Comparison of ENCODE assay signal across 22 cellular contexts in genomic region chr2:151791545-151791944, GRCh38. TPM values are rescaled to one million over a fixed set of nuclear protein-coding genes. Genes with fewer than 3 reads are reported as not detected.
DNase-seq lines count a peak whose midpoint lies in the region; ATAC-seq, FAIRE-seq and TF ChIP-seq lines count a peak whose summit lies in the region.
"Had no signal": no experiment of that assay in that cellular context is flagged by ENCODE, and none has a peak within 500 bp of the region (broad histone marks: within the 10 kb centered on the region; RNA-seq: fewer than 3 reads in every experiment).

No MANE protein-coding gene starts in this region.

- WGBS in HepG2 (ENCODE audit: low lambda C conversion rate), result 98% methylated on average over 3 of the region's 3 CpGs
- WGBS in right lobe of liver (ENCODE audit: insufficient coverage, low coverage, low lambda C conversion rate, missing lambda C conversion rate), result 98% methylated on average over 3 of the region's 3 CpGs
- WGBS in H1 (ENCODE audit: extremely low coverage in 1 of 2, insufficient coverage in 1 of 2, insufficient read length in 1 of 2, insufficient replicate concordance in 2 of 2, low coverage in 1 of 2, low lambda C conversion rate in 2 of 2, missing lambda C conversion rate in 1 of 2), 2 experiments, result 93% methylated on average over 3 of the region's 3 CpGs; no CpG with 5 or more reads in 1 of the 2 experiments

- no peak overlapping the region for H3K18ac ChIP-seq in H1 (ENCODE audit: extremely low read depth, low read length)

- BruUV-seq in HepG2 (replicated peaks; lab: Mats Ljungman, UMichigan), result no TSS peak

- no peak overlapping the region for H2AK5ac ChIP-seq in H1 (ENCODE audit: low read depth, low read length)

- CTCF ChIA-PET in HepG2 (lab: Yijun Ruan, JAX; ENCODE audit: low intra/inter-chr PET ratio, low total read pairs) (no interaction called here), H1 (lab: Charles Lee; ENCODE audit: partially characterized antibody) (interaction anchor here (1.1 to 1.7 kb wide), 4 partner anchors 15 to 234 kb away, joined by 3 to 5 read pairs (median 4); no protein-coding TSS in a partner anchor)

- DNase-seq in HepG2 (ENCODE audit: low spot score) (no peak), right lobe of liver (no peak), H1 (ENCODE audit: low read depth in 1 of 2, low spot score in 2 of 2) (no peak), endothelial cell (ENCODE audit: low spot score) (no peak)
- DNase-seq: AML-193; Caco-2; Calu3; CD4-positive, alpha-beta T cell; CD8-positive, alpha-beta T cell; DMS79 treated with DMSO at 0.1 percent for 48 hours; GF-D8 had no signal

- H3K9ac ChIP-seq in HepG2 (ENCODE audit: insufficient read depth, low read depth, low read length), result no peak overlapping the region
- no peak overlapping the region for H3K9ac ChIP-seq in H1 (replicated peaks in 1 of 4; ENCODE audit: extremely low read depth in 1 of 4, low read depth in 3 of 4, low read length in 3 of 4)
- H3K9ac ChIP-seq: BLaER1 treated with 17β-estradiol and CSF1 and Interleukin-3, amounts not matched to agents 10 nM and 100 nM had no signal

- no peak overlapping the region for H2BK120ac ChIP-seq in H1 (replicated peaks; ENCODE audit: low read depth, low read length)

- ATAC-seq in HepG2 (no peak), right lobe of liver (no peak), GM21390 (IDR thresholded peaks at IDR 0.05; ENCODE audit: unreplicated experiment) (no peak)
- ATAC-seq: A549; CD8-positive, alpha-beta T cell had no signal

- FAIRE-seq in HepG2 (lab: Jason Lieb, UNC) (no peak), H1 (lab: Jason Lieb, UNC) (no peak)
- FAIRE-seq: A549, D721Med, G401.6, GM12891, GM19239 had no signal

- no peak overlapping the region for H2BK5ac ChIP-seq in H1 (ENCODE audit: low read depth, low read length)

- H4K20me1 ChIP-seq in HepG2 (ENCODE audit: insufficient read depth, low read length), result no peaks in the 10 kb centered on the region; the same call in 1 of the 2 replicates
- peaks cover 0 to under 1% of the 10 kb centered on the region in 2 experiments for H4K20me1 ChIP-seq in H1 (replicated peaks in 1 of 2; ENCODE audit: control insufficient read depth in 1 of 2, insufficient read depth in 2 of 2, low read length in 2 of 2)
- H4K20me1 ChIP-seq: BLaER1 treated with 17β-estradiol and CSF1 and Interleukin-3, amounts not matched to agents 10 nM and 100 nM had no signal

- no peaks in the 10 kb centered on the region for H3K27me3 Mint-ChIP-seq in endothelial cell (ENCODE audit: unreplicated experiment)
- H3K27me3 Mint-ChIP-seq: B cell; CD4-positive, alpha-beta T cell had no signal

- no peaks in the 10 kb centered on the region for H3K9me3 Mint-ChIP-seq in endothelial cell (ENCODE audit: unreplicated experiment)
- H3K9me3 Mint-ChIP-seq: CD4-positive, alpha-beta T cell; CD8-positive, alpha-beta T cell had no signal

- no peak overlapping the region for H4K5ac ChIP-seq in H1 (ENCODE audit: insufficient read length, low read depth, low read length)

- no peak for TF ChIP-seq CTCF in HepG2 (CRISPR knock-in tag; IDR thresholded peaks at IDR 0.05)
- TF ChIP-seq CTCF in right lobe of liver (IDR thresholded peaks at IDR 0.05), result no peak
- no peak for TF ChIP-seq CTCF in H1 (IDR thresholded peaks at IDR 0.05; ENCODE audit: control extremely low read depth in 1 of 3, insufficient read depth in 1 of 3, low read depth in 1 of 3, low read length in 3 of 3)
- no peak for TF ChIP-seq CTCF in endothelial cell (IDR thresholded peaks at IDR 0.05; ENCODE audit: unreplicated experiment)

- H3K4me3 ChIP-seq in HepG2 (replicated peaks in 1 of 3; ENCODE audit: insufficient read depth in 1 of 3, low read depth in 2 of 3, low read length in 3 of 3) (no peak overlapping the region), right lobe of liver (no peak overlapping the region), H1 (ENCODE audit: extremely low read depth in 1 of 4, insufficient read depth in 2 of 4, low read depth in 3 of 4, low read length in 4 of 4) (no peak overlapping the region)
- H3K4me3 ChIP-seq: A549; BLaER1 treated with 17β-estradiol and CSF1 and Interleukin-3, amounts not matched to agents 10 nM and 100 nM had no signal

- no peak overlapping the region for H3K27ac Mint-ChIP-seq in endothelial cell (ENCODE audit: unreplicated experiment)
- H3K27ac Mint-ChIP-seq: B cell; CD4-positive, alpha-beta T cell; CD8-positive, alpha-beta T cell had no signal

- no peak overlapping the region for H2BK20ac ChIP-seq in H1 (ENCODE audit: low read length)

- in situ Hi-C loops in HepG2 (cut with HindIII; ENCODE audit: extremely low pct_ligation_motif_present, low pct_unique_long_range_greater_than_20kb), result no loop called here

- no peak for TF ChIP-seq POLR2A in HepG2 (IDR thresholded peaks at IDR 0.05; ENCODE audit: insufficient read depth in 1 of 2, low read depth in 2 of 2, low read length in 2 of 2)
- TF ChIP-seq POLR2A in right lobe of liver (IDR thresholded peaks at IDR 0.05), result no peak
- TF ChIP-seq POLR2A in H1 (IDR thresholded peaks at IDR 0.05; ENCODE audit: control extremely low read depth in 1 of 2, low read depth in 2 of 2, low read length in 2 of 2), result no peak

- no peak overlapping the region for H3K4ac ChIP-seq in H1 (replicated peaks; ENCODE audit: insufficient read length, low read depth, low read length)

- no peak overlapping the region for H3K23ac ChIP-seq in H1 (ENCODE audit: insufficient read length)

- no peaks in the 10 kb centered on the region for H3K27me3 ChIP-seq in HepG2 (ENCODE audit: control insufficient read depth in 1 of 2, insufficient read depth in 2 of 2, low read length in 2 of 2)
- H3K27me3 ChIP-seq in right lobe of liver, result no peaks in the 10 kb centered on the region
- H3K27me3 ChIP-seq in H1 (replicated peaks in 1 of 4; ENCODE audit: control insufficient read depth in 3 of 4, extremely low read depth in 1 of 4, insufficient read depth in 3 of 4, low read length in 3 of 4), result no peaks in the 10 kb centered on the region
- H3K27me3 ChIP-seq: BLaER1 treated with 17β-estradiol and CSF1 and Interleukin-3, amounts not matched to agents 10 nM and 100 nM had no signal

- H3K79me2 ChIP-seq in HepG2 (ENCODE audit: insufficient read depth, low read length) (no peaks in the 10 kb centered on the region), H1 (ENCODE audit: control insufficient read depth in 1 of 2, insufficient read depth in 2 of 2, low read length in 2 of 2) (no peaks in the 10 kb centered on the region)

- H3K4me1 ChIP-seq in HepG2 (ENCODE audit: insufficient read depth, low read length), result no peaks in the 10 kb centered on the region
- no peaks in the 10 kb centered on the region for H3K4me1 ChIP-seq in right lobe of liver
- no peaks in the 10 kb centered on the region for H3K4me1 ChIP-seq in H1 (replicated peaks in 1 of 4; ENCODE audit: control insufficient read depth in 3 of 4, insufficient read depth in 4 of 4, low read length in 3 of 4)
- H3K4me1 ChIP-seq: A549; BLaER1 treated with 17β-estradiol and CSF1 and Interleukin-3, amounts not matched to agents 10 nM and 100 nM; Caco-2 had no signal

- no peak overlapping the region for H2BK15ac ChIP-seq in H1 (ENCODE audit: low read length)

- H3K4me2 ChIP-seq in HepG2 (ENCODE audit: low read depth, low read length) (no peak overlapping the region), H1 (ENCODE audit: insufficient read depth in 1 of 2, low read depth in 2 of 2, low read length in 2 of 2) (no peak overlapping the region)
- H3K4me2 ChIP-seq: A549; BLaER1 treated with 17β-estradiol and CSF1 and Interleukin-3, amounts not matched to agents 10 nM and 100 nM had no signal

- no peak overlapping the region for H2BK12ac ChIP-seq in H1 (ENCODE audit: low read depth, low read length)

- no peaks in the 10 kb centered on the region for H3K9me3 ChIP-seq in HepG2 (ENCODE audit: low read length)
- no peaks in the 10 kb centered on the region for H3K9me3 ChIP-seq in right lobe of liver
- 0 out of 4 replicates have a peak, but pooled peaks cover 0 to 2% of the 10 kb centered on the region in 2 experiments for H3K9me3 ChIP-seq in H1 (ENCODE audit: insufficient read depth in 2 of 2, low read depth in 1 of 2, low read length in 1 of 2)
- H3K9me3 ChIP-seq: A549, Caco-2 had no signal

- H3K36me3 ChIP-seq in HepG2 (replicated peaks in 1 of 2; ENCODE audit: control insufficient read depth in 1 of 2, insufficient read depth in 2 of 2, low read length in 2 of 2) (peaks cover 2 to 3% of the 10 kb centered on the region in 2 experiments; a peak in 3 of 5 replicates), right lobe of liver (no peaks in the 10 kb centered on the region), H1 (ENCODE audit: control insufficient read depth in 2 of 4, insufficient read depth in 4 of 4, low read length in 3 of 4) (peaks cover 0 to 7% (median 0%) of the 10 kb centered on the region in 4 experiments; a peak in 1 of 8 replicates)

- H3K4me3 Mint-ChIP-seq in endothelial cell (ENCODE audit: unreplicated experiment), result no peak overlapping the region
- H3K4me3 Mint-ChIP-seq: B cell; CD4-positive, alpha-beta T cell; CD8-positive, alpha-beta T cell had no signal

- POLR2A ChIA-PET in HepG2 (lab: Yijun Ruan, JAX), result no interaction called here
- POLR2A ChIA-PET in H1 (lab: Charles Lee; ENCODE audit: partially characterized antibody), result interaction anchor here (0.8 to 1.3 kb wide), 2 partner anchors 17 to 32 kb away, joined by 3 to 4 read pairs; no protein-coding TSS in a partner anchor

- H3K56ac ChIP-seq in H1 (replicated peaks; ENCODE audit: insufficient read length, low read depth, low read length), result no peak overlapping the region

- no peak overlapping the region for H4K8ac ChIP-seq in H1 (ENCODE audit: extremely low read depth, insufficient read depth, low read length)

- no peaks in the 10 kb centered on the region; the same call in 1 of the 2 replicates for H3K79me1 ChIP-seq in H1 (ENCODE audit: low read depth, low read length)

- no peak overlapping the region for H4K91ac ChIP-seq in H1 (replicated peaks; ENCODE audit: insufficient read length, low read length)

- TF ChIP-seq EP300 in HepG2 (IDR thresholded peaks at IDR 0.05; ENCODE audit: low read depth in 2 of 2, low read length in 2 of 2) (no peak), HepG2 (CRISPR knock-in tag; IDR thresholded peaks at IDR 0.05; ENCODE audit: borderline replicate concordance) (no peak), H1 (IDR thresholded peaks at IDR 0.05; ENCODE audit: borderline replicate concordance in 1 of 2, low read depth in 2 of 2, low read length in 2 of 2) (no peak)

- H3K4me1 Mint-ChIP-seq in endothelial cell (ENCODE audit: unreplicated experiment), result peaks cover 3% of the 10 kb centered on the region

- no peak overlapping the region for H3K27ac ChIP-seq in HepG2 (ENCODE audit: extremely low read length, insufficient read depth, low read length)
- H3K27ac ChIP-seq in right lobe of liver, result no peak overlapping the region
- H3K27ac ChIP-seq in H1 (ENCODE audit: low read depth, low read length), result no peak overlapping the region
- H3K27ac ChIP-seq: 22Rv1; A549; BLaER1 treated with 17β-estradiol and CSF1 and Interleukin-3, amounts not matched to agents 10 nM and 100 nM; C4-2B had no signal

- H3K36me3 Mint-ChIP-seq in endothelial cell (ENCODE audit: low read depth, unreplicated experiment), result no peaks in the 10 kb centered on the region

- TF ChIP-seq RAD21 in HepG2 (CRISPR knock-in tag; IDR thresholded peaks at IDR 0.05), result no peak
- no peak for TF ChIP-seq RAD21 in H1 (IDR thresholded peaks at IDR 0.05 in 1 of 2, conservative IDR thresholded peaks at IDR 0.05 in 1 of 2; ENCODE audit: low read depth in 2 of 2, low read length in 2 of 2)

- intact Hi-C loops in HepG2 (cut with micrococcal nuclease; ENCODE audit: unreplicated experiment) (loop anchor here (5.0 kb wide), 1 partner anchor 154 kb away; no protein-coding TSS in a partner anchor), right lobe of liver (cut with DNase I) (no loop called here)

- H3K14ac ChIP-seq in H1 (ENCODE audit: insufficient read length), result no peak overlapping the region

- H2AFZ ChIP-seq in HepG2 (ENCODE audit: low read length) (no peak overlapping the region), H1 (ENCODE audit: low read length) (no peak overlapping the region)

- no peaks in the 10 kb centered on the region for H3K23me2 ChIP-seq in H1 (ENCODE audit: low read depth, low read length)

RNA-seq across cellular contexts. Expression of gene ARL5A, which starts 36.7 kb away (rescaled TPM):
- 149 and 170 TPM in 2 replicates for total RNA-seq in HepG2 (2016; rRNA removed; fragmentation: Illumina TruSeq; extraction: Trizol)
- 75.4 and 85.0 TPM in 2 replicates for total RNA-seq in HepG2 (2016; cell fraction: cytosol; rRNA removed; fragmentation: Illumina TruSeq; extraction: Trizol; ENCODE audit: low read depth)
- total RNA-seq in HepG2 (2016; cell fraction: insoluble cytoplasmic fraction; rRNA removed; fragmentation: Illumina TruSeq; extraction: Trizol), result 144 and 150 TPM in 2 replicates
- 220 and 225 TPM in 2 replicates for total RNA-seq in HepG2 (2016; cell fraction: membrane; rRNA removed; fragmentation: Illumina TruSeq; extraction: Trizol)
- 85.9 and 100 TPM in 2 replicates for total RNA-seq in HepG2 (2016; cell fraction: nucleus; rRNA removed; fragmentation: Illumina TruSeq; extraction: Trizol)
- 34.2 and 47.5 TPM in 2 replicates for polyA plus RNA-seq in HepG2 (2011; rRNA removed)
- 23.3 and 35.0 TPM in 2 replicates for polyA plus RNA-seq in HepG2 (2011; cell fraction: cytosol; rRNA removed)
- 21.9 and 29.1 TPM in 2 replicates for polyA plus RNA-seq in HepG2 (2011; cell fraction: nucleus; rRNA removed)
- 46.8 and 63.2 TPM in 2 replicates for polyA plus RNA-seq in HepG2 (2012)
- polyA plus RNA-seq in HepG2 (2016; cell fraction: cytosol; fragmentation: Illumina TruSeq; extraction: Trizol; ENCODE audit: low read depth), result 49.2 and 53.4 TPM in 2 replicates
- 78.6 and 90.5 TPM in 2 replicates for polyA plus RNA-seq in HepG2 (2016; cell fraction: insoluble cytoplasmic fraction; fragmentation: Illumina TruSeq; extraction: Trizol; ENCODE audit: low read depth)
- polyA plus RNA-seq in HepG2 (2016; cell fraction: membrane; fragmentation: Illumina TruSeq; extraction: Trizol; ENCODE audit: low read depth), result 89.2 and 108 TPM in 2 replicates
- 53.8 and 56.7 TPM in 2 replicates for polyA plus RNA-seq in HepG2 (2016; cell fraction: nucleus; fragmentation: Illumina TruSeq; extraction: Trizol; ENCODE audit: insufficient read depth, low read depth)
- 8.7 and 27.5 TPM in 2 replicates for polyA minus RNA-seq in HepG2 (2011; rRNA and poly(A)+ RNA removed; ENCODE audit: low replicate concordance)
- polyA minus RNA-seq in HepG2 (2011; cell fraction: cytosol; rRNA and poly(A)+ RNA removed), result 42.2 and 46.0 TPM in 2 replicates
- polyA minus RNA-seq in HepG2 (2011; cell fraction: nucleus; rRNA and poly(A)+ RNA removed), result 141 and 173 TPM in 2 replicates
- total RNA-seq in right lobe of liver, result 10 to 100 TPM; 20.0 to 33.3 (median 22.4) TPM
- 74.8 and 86.3 TPM in 2 replicates for total RNA-seq in H1 (2021; fragmentation: NEBNext Ultra II Directional; extraction: Animal tissue kit (Norgen Biotek cat#: 25700))
- polyA plus RNA-seq in H1 (2011; rRNA removed), result 12.6 and 14.0 TPM in 2 replicates
- 23.1 TPM for polyA plus RNA-seq in H1 (2011; cell fraction: cytosol; rRNA removed)
- 16.5 TPM for polyA plus RNA-seq in H1 (2011; cell fraction: nucleus; rRNA removed)
- polyA plus RNA-seq in H1 (2012, experiment 1 of 2), result 24.4 to 46.2 TPM (median 26.6 TPM) in 4 replicates
- 4.0 TPM for polyA plus RNA-seq in H1 (2012, experiment 2 of 2)
- 49.2 TPM for polyA plus RNA-seq in H1 (2013, experiment 1 of 2)
- polyA plus RNA-seq in H1 (2013, experiment 2 of 2), result 50.5 TPM
- polyA minus RNA-seq in H1 (2011; rRNA and poly(A)+ RNA removed), result 30.4 and 55.5 TPM in 2 replicates
- polyA minus RNA-seq in H1 (2011; cell fraction: cytosol; rRNA and poly(A)+ RNA removed), result 21.1 TPM
- polyA minus RNA-seq in H1 (2011; cell fraction: nucleus; rRNA and poly(A)+ RNA removed), result 64.5 TPM
- total RNA-seq in endothelial cell (ENCODE audit: unreplicated experiment), result 42.2 TPM

RNA-seq across cellular contexts. Expression of gene NEB, which starts 57.3 kb away (rescaled TPM):
- total RNA-seq in HepG2 (2016; rRNA removed; fragmentation: Illumina TruSeq; extraction: Trizol), result 0.18 and 0.24 TPM in 2 replicates
- 0.10 TPM in 1 of 2 replicates, not detected in the other for total RNA-seq in HepG2 (2016; cell fraction: cytosol; rRNA removed; fragmentation: Illumina TruSeq; extraction: Trizol; ENCODE audit: low read depth)
- total RNA-seq in HepG2 (2016; cell fraction: insoluble cytoplasmic fraction; rRNA removed; fragmentation: Illumina TruSeq; extraction: Trizol), result 0.19 and 0.33 TPM in 2 replicates
- total RNA-seq in HepG2 (2016; cell fraction: membrane; rRNA removed; fragmentation: Illumina TruSeq; extraction: Trizol), result 0.03 TPM in 2 replicates
- total RNA-seq in HepG2 (2016; cell fraction: nucleus; rRNA removed; fragmentation: Illumina TruSeq; extraction: Trizol), result 0.66 and 0.96 TPM in 2 replicates
- polyA plus RNA-seq in HepG2 (2011; rRNA removed), result 0.21 and 0.27 TPM in 2 replicates
- polyA plus RNA-seq in HepG2 (2011; cell fraction: cytosol; rRNA removed), result 0.03 and 0.05 TPM in 2 replicates
- polyA plus RNA-seq in HepG2 (2011; cell fraction: nucleus; rRNA removed), result 0.57 and 0.72 TPM in 2 replicates
- 1.1 and 1.2 TPM in 2 replicates for polyA plus RNA-seq in HepG2 (2012)
- polyA plus RNA-seq in HepG2 (2016; cell fraction: cytosol; fragmentation: Illumina TruSeq; extraction: Trizol; ENCODE audit: low read depth), result 0.09 TPM in 1 of 2 replicates, not detected in the other
- 0.01 and 0.14 TPM in 2 replicates for polyA plus RNA-seq in HepG2 (2016; cell fraction: insoluble cytoplasmic fraction; fragmentation: Illumina TruSeq; extraction: Trizol; ENCODE audit: low read depth)
- not detected in 2 replicates for polyA plus RNA-seq in HepG2 (2016; cell fraction: membrane; fragmentation: Illumina TruSeq; extraction: Trizol; ENCODE audit: low read depth)
- 0.41 and 0.64 TPM in 2 replicates for polyA plus RNA-seq in HepG2 (2016; cell fraction: nucleus; fragmentation: Illumina TruSeq; extraction: Trizol; ENCODE audit: insufficient read depth, low read depth)
- polyA minus RNA-seq in HepG2 (2011; rRNA and poly(A)+ RNA removed; ENCODE audit: low replicate concordance), result 0.06 and 0.82 TPM in 2 replicates
- 0.10 TPM in 1 of 2 replicates, not detected in the other for polyA minus RNA-seq in HepG2 (2011; cell fraction: cytosol; rRNA and poly(A)+ RNA removed)
- polyA minus RNA-seq in HepG2 (2011; cell fraction: nucleus; rRNA and poly(A)+ RNA removed), result 0.90 and 1.7 TPM in 2 replicates
- total RNA-seq in right lobe of liver, result 10 to 100 TPM in 3 of 6 experiments, 1 to 10 TPM in 3; 1.3 to 23.1 (median 9.2) TPM
- total RNA-seq in H1 (2021; fragmentation: NEBNext Ultra II Directional; extraction: Animal tissue kit (Norgen Biotek cat#: 25700)), result 2.5 and 2.6 TPM in 2 replicates
- 1.4 and 1.5 TPM in 2 replicates for polyA plus RNA-seq in H1 (2011; rRNA removed)
- polyA plus RNA-seq in H1 (2011; cell fraction: cytosol; rRNA removed), result 1.7 TPM
- polyA plus RNA-seq in H1 (2011; cell fraction: nucleus; rRNA removed), result 6.3 TPM
- polyA plus RNA-seq in H1 (2012, experiment 1 of 2), result 1.7 to 3.0 TPM (median 2.1 TPM) in 4 replicates
- 0.07 TPM for polyA plus RNA-seq in H1 (2012, experiment 2 of 2)
- 2.0 TPM for polyA plus RNA-seq in H1 (2013, experiment 1 of 2)
- 1.9 TPM for polyA plus RNA-seq in H1 (2013, experiment 2 of 2)
- 4.4 and 6.7 TPM in 2 replicates for polyA minus RNA-seq in H1 (2011; rRNA and poly(A)+ RNA removed)
- 2.4 TPM for polyA minus RNA-seq in H1 (2011; cell fraction: cytosol; rRNA and poly(A)+ RNA removed)
- 15.8 TPM for polyA minus RNA-seq in H1 (2011; cell fraction: nucleus; rRNA and poly(A)+ RNA removed)
- 0.64 TPM for total RNA-seq in endothelial cell (ENCODE audit: unreplicated experiment)
- total RNA-seq: A172 had no signal

Comparison
In these comparisons a context has a peak if more than half of its experiments do, and no peak if none do; other contexts are left out.
1. Of the 41 proteins assayed by ChIP-seq in both HepG2 and H1: peak only in HepG2: none; only in H1: KDM1A; in both: none; in neither: 40.